In the genomic region with DNA sequence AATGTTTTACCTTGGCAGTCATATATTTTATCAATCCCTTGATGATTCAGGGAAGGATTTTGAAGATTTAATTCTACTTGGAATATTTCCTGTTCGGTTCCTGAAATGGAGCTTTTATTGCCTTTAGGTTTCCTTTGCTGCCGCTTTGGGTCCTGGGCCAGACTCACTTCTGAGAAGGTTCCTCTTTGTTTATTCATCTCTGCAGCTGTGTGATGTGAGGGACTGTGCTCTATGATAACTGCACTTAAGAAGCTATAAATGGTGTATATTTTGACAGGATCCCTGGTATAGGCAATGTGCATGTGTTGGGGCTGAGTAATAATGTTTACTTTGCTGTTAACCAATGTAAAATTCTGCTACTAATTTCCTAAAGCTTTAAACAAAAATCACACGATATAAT, we compare ENCODE assay signal across 12 cellular contexts. TPM values are rescaled to one million over a fixed set of nuclear protein-coding genes. Genes with fewer than 3 reads are reported as not detected.
A peak's percentile ranks its signal among the peaks of the same experiment; 100 is the strongest.
DNase-seq lines count a peak whose midpoint lies in the region; ATAC-seq, FAIRE-seq and TF ChIP-seq lines count a peak whose summit lies in the region.
"Not testable (repeated sequence)": the region's sequence is repeated elsewhere in the genome, so short reads cannot be mapped to it uniquely, and the experiment has no call there.
"Had no signal": no experiment of that assay in that cellular context is flagged by ENCODE, and none has a peak within 500 bp of the region (broad histone marks: within the 10 kb centered on the region; RNA-seq: fewer than 3 reads in every experiment).

A gene (minus strand): TSS at position 221 of the 400 bp plus-strand sequence. CDS start 24 bp downstream, at position 197.

- not testable (repeated sequence) for H3K9me3 ChIP-seq in RWPE2 (ENCODE audit: severe bottlenecking)

- not testable (repeated sequence) for TF ChIP-seq CTCF in RWPE2 (IDR thresholded peaks at IDR 0.05; ENCODE audit: poor library complexity, severe bottlenecking)

- not testable (repeated sequence) for H3K9me3 Mint-ChIP-seq in memory B cell

- not testable (repeated sequence) for H3K4me3 ChIP-seq in RWPE2 (ENCODE audit: severe bottlenecking)

- not testable (repeated sequence) for H3K4me1 Mint-ChIP-seq in memory B cell

- H3K4me1 ChIP-seq in RWPE2 (ENCODE audit: insufficient read depth, poor library complexity, severe bottlenecking): not testable (repeated sequence)

- H3K36me3 Mint-ChIP-seq in memory B cell: not testable (repeated sequence)

- not testable (repeated sequence) for H3K27ac Mint-ChIP-seq in memory B cell

- H3K27ac ChIP-seq in RWPE2 (ENCODE audit: poor library complexity, severe bottlenecking): not testable (repeated sequence)

- H3K27me3 ChIP-seq in RWPE2 (ENCODE audit: insufficient read depth, poor library complexity, severe bottlenecking): not testable (repeated sequence)

- peak; percentile 90 for FAIRE-seq in HTR-8/SVneo (lab: Jason Lieb, UNC)

- peak; percentile 44 for DNase-seq in COLO668 (lab: John Stamatoyannopoulos, UW; ENCODE audit: unreplicated experiment)
- DNase-seq in HTR-8/SVneo (ENCODE audit: insufficient read length, low spot score); RWPE2 (ENCODE audit: low spot score); memory B cell (ENCODE audit: low spot score in 2 of 2): not testable (repeated sequence)
- peak; percentile 53 for DNase-seq in NCI-H2029 (lab: John Stamatoyannopoulos, UW)
- DNase-seq in activated gamma-delta T cell treated with Interleukin-2 at 50 U/mL for 16 hours: peak; percentile 11
- peak; percentile 55 for DNase-seq in smooth muscle cell of the brain vasculature (ENCODE audit: low read depth, low spot score)

- not testable (repeated sequence) for H3K4me3 Mint-ChIP-seq in memory B cell

- H3K27me3 Mint-ChIP-seq in memory B cell: not testable (repeated sequence)

- ATAC-seq in RWPE2 (ENCODE audit: low read depth) (peak; percentile 84), esophagus mucosa (peak; percentile 48), memory B cell (ENCODE audit: low read depth) (peak; percentile 39)

- H3K36me3 ChIP-seq in RWPE2 (ENCODE audit: low read depth): not testable (repeated sequence)

RNA-seq across cellular contexts. Expression of the gene that starts here (rescaled TPM):
- 0.60 TPM for total RNA-seq in esophagus mucosa
- total RNA-seq: activated T-helper 17 cell treated with anti-CD3 and anti-CD28 coated beads, Interleukin-2, amount 50 U/mL, for 72 hours; left ventricle myocardium superior; right cardiac atrium; SJSA1 had no signal

Comparison
In these comparisons a context has a peak if more than half of its experiments do, and no peak if none do; other contexts are left out.
1. Peak in ATAC-seq in esophagus mucosa; RNA of the gene not detected or under 1 TPM.